In genomic region chr3:185733980-185734724, GRCh38 we compare ENCODE assay signal across 1 cellular context.
TF ChIP-seq lines count a peak whose summit lies in the region.

No MANE protein-coding gene starts in this region.

TF ChIP-seq in H1, 55 proteins besides CTCF, POLR2A, EP300 and RAD21:
- TF ChIP-seq CHD7 (IDR thresholded peaks at IDR 0.05; ENCODE audit: insufficient replicate concordance, low read length) (no peak), CBX8 (IDR thresholded peaks at IDR 0.05; ENCODE audit: borderline replicate concordance, low read depth, low read length) (no peak), MAX (IDR thresholded peaks at IDR 0.05) (no peak), KDM4A (IDR thresholded peaks at IDR 0.05; ENCODE audit: low read depth, low read length, severe bottlenecking) (no peak), CREB1 (IDR thresholded peaks at IDR 0.05) (no peak), CHD1 (IDR thresholded peaks at IDR 0.05; ENCODE audit: low read depth, low read length) (no peak), HDAC6 (IDR thresholded peaks at IDR 0.05; ENCODE audit: low read depth, low read length) (no peak), TEAD4 (IDR thresholded peaks at IDR 0.05; ENCODE audit: low read depth, low read length) (no peak), BCL11A (IDR thresholded peaks at IDR 0.05; ENCODE audit: low read depth in 2 of 2, low read length in 2 of 2) (no peak), ATF3 (IDR thresholded peaks at IDR 0.05; ENCODE audit: insufficient read depth, low read depth, low read length) (no peak), RFX5 (IDR thresholded peaks at IDR 0.05; ENCODE audit: borderline replicate concordance, low read depth, low read length) (no peak), RXRA (IDR thresholded peaks at IDR 0.05; ENCODE audit: insufficient read depth, low read depth, low read length) (no peak), CTBP2 (IDR thresholded peaks at IDR 0.05; ENCODE audit: borderline replicate concordance, insufficient read depth, insufficient read length, low read length) (no peak), TAF1 (IDR thresholded peaks at IDR 0.05; ENCODE audit: low read depth, low read length) (no peak), GTF2F1 (IDR thresholded peaks at IDR 0.05; ENCODE audit: borderline replicate concordance, low read depth, low read length) (no peak), ASH2L (IDR thresholded peaks at IDR 0.05; ENCODE audit: low read length) (no peak), SIX5 (IDR thresholded peaks at IDR 0.05; ENCODE audit: low read depth, low read length) (no peak), ZNF274 (IDR thresholded peaks at IDR 0.05; ENCODE audit: borderline replicate concordance, extremely low read depth, low read length) (no peak), SRF (IDR thresholded peaks at IDR 0.05; ENCODE audit: low read depth, low read length) (no peak)
